Comparison of ENCODE assay signal across 19 cellular contexts in genomic region chr6:119661628-119662027, GRCh38.
"Had no signal": no experiment of that assay in that cellular context is flagged by ENCODE, and none has a peak within 500 bp of the region (broad histone marks: within the 10 kb centered on the region; RNA-seq: fewer than 3 reads in every experiment).

No MANE protein-coding gene starts in this region.

- H3K4me1 ChIP-seq: esophagus squamous epithelium, psoas muscle, sigmoid colon, testis, transverse colon had no signal

- ATAC-seq: effector memory CD8-positive, alpha-beta T cell; left colon; left ventricle myocardium superior; naive thymus-derived CD8-positive, alpha-beta T cell; psoas muscle; stimulated activated naive B cell treated with anti-CD40 and anti-IgM and Interleukin-4, amounts not matched to agents 10 μg/mL and 1 μg/mL and 100 μg/mL, for 72 hours; stimulated activated naive CD8-positive, alpha-beta T cell treated with anti-CD3 and anti-CD28 coated beads, Interleukin-15, amount 100 ng/mL, for 72 hours had no signal

- H3K4me3 ChIP-seq: esophagus squamous epithelium, hepatocyte, psoas muscle, sigmoid colon, skin epidermis, testis, transverse colon had no signal

- DNase-seq: effector memory CD8-positive, alpha-beta T cell; esophagus squamous epithelium; foreskin fibroblast; head of caudate nucleus; kidney; left colon; left ventricle myocardium superior; naive thymus-derived CD8-positive, alpha-beta T cell; psoas muscle; sigmoid colon; stimulated activated CD4-positive, alpha-beta T cell treated with anti-CD3 and anti-CD28 coated beads, Interleukin-2, amount 100 ng/mL, for 24 hours; stimulated activated CD4-positive, alpha-beta T cell treated with anti-CD3 and anti-CD28 coated beads, Interleukin-4, amount 100 ng/mL, for 4 hours; stimulated activated naive B cell treated with anti-CD40 and anti-IgM and Interleukin-4, amounts not matched to agents 10 μg/mL and 1 μg/mL and 100 μg/mL, for 72 hours; stimulated activated naive CD8-positive, alpha-beta T cell treated with anti-CD3 and anti-CD28 coated beads, Interleukin-15, amount 100 ng/mL, for 72 hours; testis; transverse colon had no signal

- H3K79me2 ChIP-seq: hepatocyte had no signal

- H3K4me2 ChIP-seq: hepatocyte had no signal

- H3K36me3 ChIP-seq: esophagus squamous epithelium, neutrophil, sigmoid colon, transverse colon had no signal

- H3K27ac ChIP-seq: esophagus squamous epithelium, hepatocyte, neutrophil, psoas muscle, sigmoid colon, skin epidermis, testis, transverse colon had no signal

- H3K27me3 ChIP-seq: esophagus squamous epithelium, hepatocyte, neutrophil, sigmoid colon, testis, transverse colon had no signal

- H3K9me3 ChIP-seq: esophagus squamous epithelium, neutrophil, psoas muscle, sigmoid colon, testis, transverse colon had no signal

- H2AFZ ChIP-seq: hepatocyte had no signal
